Comparison of ENCODE assay signal across 9 cellular contexts in genomic region chr4:18366762-18367358, GRCh38.
DNase-seq lines count a peak whose midpoint lies in the region; ATAC-seq and TF ChIP-seq lines count a peak whose summit lies in the region.
"Had no signal": no experiment of that assay in that cellular context is flagged by ENCODE, and none has a peak within 500 bp of the region (broad histone marks: within the 10 kb centered on the region; RNA-seq: fewer than 3 reads in every experiment).

No MANE protein-coding gene starts in this region.

- H3K4me1 ChIP-seq in BE2C (no peaks in the 10 kb centered on the region), body of pancreas (no peaks in the 10 kb centered on the region), esophagus muscularis mucosa (no peaks in the 10 kb centered on the region)
- H3K4me1 ChIP-seq in naive thymus-derived CD4-positive, alpha-beta T cell (ENCODE audit: control insufficient read depth in 2 of 2, insufficient read depth in 2 of 2, low read length in 2 of 2): no peaks in the 10 kb centered on the region

- H3K4me3 ChIP-seq in BE2C (ENCODE audit: low read depth, low read length): no peak overlapping the region
- H3K4me3 ChIP-seq in body of pancreas: no peak overlapping the region
- H3K4me3 ChIP-seq in naive thymus-derived CD4-positive, alpha-beta T cell (ENCODE audit: low read length): no peak overlapping the region
- no peak overlapping the region for H3K4me3 ChIP-seq in esophagus muscularis mucosa

- POLR2A ChIA-PET in naive thymus-derived CD4-positive, alpha-beta T cell (lab: Charles Lee): no interaction called here

- H3K27ac Mint-ChIP-seq in naive thymus-derived CD4-positive, alpha-beta T cell: no peak overlapping the region
- H3K27ac Mint-ChIP-seq: immature natural killer cell had no signal

- CTCF ChIA-PET in naive thymus-derived CD4-positive, alpha-beta T cell (lab: Charles Lee): interaction anchor here (1.2 to 1.8 kb wide), 2 partner anchors 550 to 551 kb away, joined by 4 to 5 read pairs; no protein-coding TSS in a partner anchor

- peaks cover 0 to 32% (median 13%) of the 10 kb centered on the region in 5 donors for H3K27me3 Mint-ChIP-seq in naive thymus-derived CD4-positive, alpha-beta T cell

- H3K27ac ChIP-seq in body of pancreas (no peak overlapping the region), esophagus muscularis mucosa (replicated peaks in 1 of 4) (no peak overlapping the region)
- H3K27ac ChIP-seq in naive thymus-derived CD4-positive, alpha-beta T cell (ENCODE audit: low read depth, low read length): no peak overlapping the region

- H3K36me3 ChIP-seq in BE2C (no peaks in the 10 kb centered on the region), body of pancreas (replicated peaks in 1 of 2; ENCODE audit: insufficient read depth in 1 of 2, low read depth in 2 of 2) (no peaks in the 10 kb centered on the region), esophagus muscularis mucosa (no peaks in the 10 kb centered on the region)
- H3K36me3 ChIP-seq in naive thymus-derived CD4-positive, alpha-beta T cell (ENCODE audit: control insufficient read depth in 2 of 3, insufficient read depth in 3 of 3, low read length in 3 of 3): no peaks in the 10 kb centered on the region

- H3K36me3 Mint-ChIP-seq in naive thymus-derived CD4-positive, alpha-beta T cell: no peaks in the 10 kb centered on the region
- H3K36me3 Mint-ChIP-seq: immature natural killer cell had no signal

- ATAC-seq in GM18511 (IDR thresholded peaks at IDR 0.05; ENCODE audit: unreplicated experiment) (peak; percentile 94), HG02943 (IDR thresholded peaks at IDR 0.05; ENCODE audit: low read depth, unreplicated experiment) (peak; percentile 90), body of pancreas (no peak)
- peak; percentile 67 for ATAC-seq in naive thymus-derived CD4-positive, alpha-beta T cell

- H3K9me3 ChIP-seq in BE2C: no peaks in the 10 kb centered on the region
- H3K9me3 ChIP-seq in body of pancreas: no peaks in the 10 kb centered on the region
- H3K9me3 ChIP-seq in naive thymus-derived CD4-positive, alpha-beta T cell (ENCODE audit: control insufficient read depth in 2 of 3, low read length in 3 of 3): no peaks in the 10 kb centered on the region
- no peaks in the 10 kb centered on the region for H3K9me3 ChIP-seq in esophagus muscularis mucosa

- no peaks in the 10 kb centered on the region for H3K4me1 Mint-ChIP-seq in naive thymus-derived CD4-positive, alpha-beta T cell
- H3K4me1 Mint-ChIP-seq: immature natural killer cell had no signal

- no peak overlapping the region for H3K4me3 Mint-ChIP-seq in naive thymus-derived CD4-positive, alpha-beta T cell
- H3K4me3 Mint-ChIP-seq: immature natural killer cell had no signal

- TF ChIP-seq CTCF in BE2C (IDR thresholded peaks at IDR 0.05; ENCODE audit: low read depth, low read length) (peak; percentile 85), body of pancreas (IDR thresholded peaks at IDR 0.05) (peak; percentile 9 to 68 (median 49)), esophagus muscularis mucosa (IDR thresholded peaks at IDR 0.05) (peak in 1 of 3 experiments; percentile 35)

- peak; percentile 23 for DNase-seq in BE2C
- DNase-seq in NCI-H2029 treated with DMSO at 0.1 percent for 48 hours (lab: John Stamatoyannopoulos, UW): peak; percentile 17
- peak in 2 of 4 donors; percentile 6 for DNase-seq in body of pancreas
- DNase-seq in naive thymus-derived CD4-positive, alpha-beta T cell: peak in 4 of 9 donors; percentile 0 to 14 (median 10)
- DNase-seq in esophagus muscularis mucosa (ENCODE audit: extremely low spot score): no peak
- no peak for DNase-seq in activated CD4-positive, alpha-beta T cell treated with anti-CD3 and anti-CD28 coated beads for 48 hours

- WGBS in body of pancreas, 2 donors: 43 to 56% methylated on average over 2 of the region's 2 CpGs
- WGBS in esophagus muscularis mucosa: 59% methylated on average over 2 of the region's 2 CpGs

- intact Hi-C loops in body of pancreas (cut with DNase I) (no loop called here), esophagus muscularis mucosa (cut with DNase I) (loop anchor here (10.0 kb wide), 1 partner anchor 542 kb away; no protein-coding TSS in a partner anchor)
- intact Hi-C loops in naive thymus-derived CD4-positive, alpha-beta T cell (cut with micrococcal nuclease): loop anchor here in 1 of 2 donors (1.0 to 5.0 kb wide), 4 partner anchors 345 to 818 kb away; partner anchors contain the start of gene LCORL

- no peaks in the 10 kb centered on the region for H3K9me3 Mint-ChIP-seq in naive thymus-derived CD4-positive, alpha-beta T cell

- TF ChIP-seq POLR2A in body of pancreas (IDR thresholded peaks at IDR 0.05) (no peak), esophagus muscularis mucosa (IDR thresholded peaks at IDR 0.05; ENCODE audit: low read depth) (no peak)

- H3K27me3 ChIP-seq in BE2C (no peaks in the 10 kb centered on the region), body of pancreas (no peaks in the 10 kb centered on the region), esophagus muscularis mucosa (no peaks in the 10 kb centered on the region)
- H3K27me3 ChIP-seq in naive thymus-derived CD4-positive, alpha-beta T cell (ENCODE audit: control insufficient read depth in 2 of 2, insufficient read depth in 2 of 2, low read length in 2 of 2): no peaks in the 10 kb centered on the region

- no peak for TF ChIP-seq EP300 in esophagus muscularis mucosa (IDR thresholded peaks at IDR 0.05)

Comparison
In these comparisons a context has a peak if more than half of its experiments do, and no peak if none do; other contexts are left out.
1. DNase-seq: peak in BE2C (single experiment) and NCI-H2029 treated with DMSO at 0.1 percent for 48 hours (single experiment); none in esophagus muscularis mucosa (single experiment) and activated CD4-positive, alpha-beta T cell treated with anti-CD3 and anti-CD28 coated beads for 48 hours (single experiment).